9 cellular contexts compared by ENCODE assay signal in the genomic region with DNA sequence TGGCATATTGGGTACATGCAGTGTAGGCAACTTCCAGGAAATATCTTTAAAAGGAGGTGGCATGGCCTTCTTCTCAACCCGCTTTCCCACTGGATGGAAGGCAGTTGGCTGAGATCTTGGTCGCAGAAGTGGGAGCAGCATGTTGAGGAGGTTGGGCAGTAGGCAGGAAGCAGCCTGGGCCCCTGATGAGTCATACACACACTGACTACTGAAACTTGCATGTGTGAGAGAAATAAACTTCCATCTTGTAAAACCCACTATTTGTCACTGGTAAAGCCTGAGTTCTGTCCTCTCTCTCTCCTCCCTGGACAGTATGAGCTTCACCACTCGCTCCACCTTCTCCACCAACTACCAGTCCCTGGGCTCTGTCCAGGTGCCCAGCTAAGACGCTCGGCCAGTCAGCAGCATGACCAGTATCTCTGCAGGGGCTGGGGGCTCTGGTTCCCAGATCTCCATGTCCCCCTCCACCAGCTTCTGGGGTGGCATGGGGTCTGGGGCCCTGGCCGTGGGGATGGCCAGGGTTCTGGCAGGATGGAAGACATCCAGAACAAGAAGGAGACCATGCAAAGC.
DNase-seq lines count a peak whose midpoint lies in the region; ATAC-seq and TF ChIP-seq lines count a peak whose summit lies in the region.
"Had no signal": no experiment of that assay in that cellular context is flagged by ENCODE, and none has a peak within 500 bp of the region (broad histone marks: within the 10 kb centered on the region; RNA-seq: fewer than 3 reads in every experiment).

No MANE protein-coding gene starts in this region.

- TF ChIP-seq CTCF in DND-41 (IDR thresholded peaks at IDR 0.05; ENCODE audit: borderline replicate concordance, extremely low read depth, low read length, poor library complexity, severe bottlenecking) = no peak
- no peak for TF ChIP-seq CTCF in coronary artery (IDR thresholded peaks at IDR 0.05)
- TF ChIP-seq CTCF in body of pancreas (IDR thresholded peaks at IDR 0.05) = no peak

- WGBS in body of pancreas, 2 donors = 80 to 87% methylated on average over 6 of the region's 6 CpGs

- intact Hi-C loops in body of pancreas (cut with DNase I) = no loop called here

- H3K36me3 ChIP-seq in DND-41 (ENCODE audit: insufficient read depth, low read length) (no peaks in the 10 kb centered on the region), body of pancreas (replicated peaks in 1 of 2; ENCODE audit: insufficient read depth in 1 of 2, low read depth in 2 of 2) (no peaks in the 10 kb centered on the region)

- H3K9ac ChIP-seq in DND-41 (ENCODE audit: low read depth, low read length) = no peak overlapping the region

- no peaks in the 10 kb centered on the region for H4K20me1 ChIP-seq in DND-41 (ENCODE audit: insufficient read depth, low read length)

- H3K9me3 ChIP-seq in DND-41 (ENCODE audit: insufficient read depth, low read length, severe bottlenecking) = no peaks in the 10 kb centered on the region
- peaks cover 0 to 8% (median 0%) of the 10 kb centered on the region in 3 donors for H3K9me3 ChIP-seq in body of pancreas

- H3K4me3 ChIP-seq in DND-41 (ENCODE audit: low read depth in 1 of 2, low read length in 2 of 2) = no peak overlapping the region
- H3K4me3 ChIP-seq in coronary artery = no peak overlapping the region
- H3K4me3 ChIP-seq in body of pancreas = no peak overlapping the region

- ATAC-seq in DND-41 (ENCODE audit: insufficient read depth, low read depth) (peak; percentile 35; the same call in 1 of the 3 replicates), GM19452 (IDR thresholded peaks at IDR 0.05; ENCODE audit: unreplicated experiment) (peak; percentile 99), HG03175 (IDR thresholded peaks at IDR 0.05; ENCODE audit: unreplicated experiment) (peak; percentile 98), body of pancreas (no peak)
- ATAC-seq: naive thymus-derived CD8-positive, alpha-beta T cell had no signal

- H2AFZ ChIP-seq in DND-41 (ENCODE audit: low read depth, low read length) = no peak overlapping the region

- no peak for TF ChIP-seq POLR2A in body of pancreas (IDR thresholded peaks at IDR 0.05)

- H3K27me3 ChIP-seq in DND-41 (ENCODE audit: insufficient read depth, low read length, poor library complexity) (no peaks in the 10 kb centered on the region), body of pancreas (no peaks in the 10 kb centered on the region)

- H3K27ac ChIP-seq in DND-41 (ENCODE audit: low read length) (no peak overlapping the region), coronary artery (no peak overlapping the region), body of pancreas (no peak overlapping the region)

- H3K4me2 ChIP-seq in DND-41 (ENCODE audit: insufficient read depth, low read length) = no peak overlapping the region

- H3K79me2 ChIP-seq in DND-41 (ENCODE audit: insufficient read depth, low read length) = no peaks in the 10 kb centered on the region

- DNase-seq in DND-41 (no peak), amniotic epithelial cell (ENCODE audit: low read depth) (peak; percentile 65), coronary artery (ENCODE audit: low spot score) (no peak), body of pancreas (no peak), amygdala (lab: John Stamatoyannopoulos, UW) (no peak)
- DNase-seq in stimulated activated naive CD4-positive, alpha-beta T cell treated with Interleukin-2 at 50 U/mL for 16 hours (lab: John Stamatoyannopoulos, UW) = no peak
- DNase-seq: naive thymus-derived CD8-positive, alpha-beta T cell had no signal

- H3K4me1 ChIP-seq in DND-41 (ENCODE audit: insufficient read depth, low read length) (no peaks in the 10 kb centered on the region), body of pancreas (no peaks in the 10 kb centered on the region)
